ENCODE assay signal across 1 cellular context in the genomic region with DNA sequence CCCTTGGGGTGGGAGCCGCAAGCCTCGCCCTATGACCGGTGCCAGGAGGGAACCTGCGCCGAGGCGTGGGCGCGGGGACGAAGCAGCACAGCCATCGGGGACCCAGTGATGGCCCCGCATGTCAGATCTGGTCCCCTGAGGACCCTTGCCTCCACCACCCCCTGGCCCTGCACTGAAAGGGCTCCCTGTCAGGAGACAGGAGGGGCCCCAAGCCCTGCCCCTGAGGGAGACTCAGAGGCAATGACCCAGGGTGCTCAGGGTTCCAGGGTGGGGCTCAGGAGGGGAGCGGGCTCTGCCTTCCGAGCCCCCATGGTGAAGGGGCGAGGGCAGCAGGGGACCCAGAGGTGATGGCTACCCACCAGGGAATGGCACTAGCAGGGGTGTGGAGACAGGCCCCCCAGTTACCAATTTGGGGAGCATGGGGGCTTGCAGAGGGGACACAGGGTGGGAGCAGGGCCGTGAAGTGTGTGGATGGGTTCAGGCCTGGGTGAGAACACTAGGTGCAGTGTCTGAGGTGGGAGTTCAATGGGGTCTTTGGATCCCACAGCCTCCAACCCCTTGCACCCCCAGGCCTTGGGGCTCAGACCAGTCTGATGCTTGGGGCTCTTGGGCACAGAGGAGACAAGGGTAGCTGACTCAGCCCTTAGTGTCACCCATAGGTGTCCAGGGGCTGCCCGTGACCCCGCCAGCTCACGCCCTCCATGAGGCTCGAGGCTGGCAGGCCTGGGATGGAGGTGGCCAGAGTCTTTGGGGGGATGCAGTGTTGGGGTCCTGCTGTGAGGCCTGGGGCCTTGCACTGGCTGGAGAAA.
TF ChIP-seq lines count a peak whose summit lies in the region.

No MANE protein-coding gene starts in this region.

TF ChIP-seq in WTC11, 78 proteins besides CTCF, POLR2A, EP300 and RAD21 (continued from another document):
- no peak for TF ChIP-seq ARID4B (CRISPR knock-in tag; IDR thresholded peaks at IDR 0.05; ENCODE audit: borderline replicate concordance)
- TF ChIP-seq, protein P1, sequence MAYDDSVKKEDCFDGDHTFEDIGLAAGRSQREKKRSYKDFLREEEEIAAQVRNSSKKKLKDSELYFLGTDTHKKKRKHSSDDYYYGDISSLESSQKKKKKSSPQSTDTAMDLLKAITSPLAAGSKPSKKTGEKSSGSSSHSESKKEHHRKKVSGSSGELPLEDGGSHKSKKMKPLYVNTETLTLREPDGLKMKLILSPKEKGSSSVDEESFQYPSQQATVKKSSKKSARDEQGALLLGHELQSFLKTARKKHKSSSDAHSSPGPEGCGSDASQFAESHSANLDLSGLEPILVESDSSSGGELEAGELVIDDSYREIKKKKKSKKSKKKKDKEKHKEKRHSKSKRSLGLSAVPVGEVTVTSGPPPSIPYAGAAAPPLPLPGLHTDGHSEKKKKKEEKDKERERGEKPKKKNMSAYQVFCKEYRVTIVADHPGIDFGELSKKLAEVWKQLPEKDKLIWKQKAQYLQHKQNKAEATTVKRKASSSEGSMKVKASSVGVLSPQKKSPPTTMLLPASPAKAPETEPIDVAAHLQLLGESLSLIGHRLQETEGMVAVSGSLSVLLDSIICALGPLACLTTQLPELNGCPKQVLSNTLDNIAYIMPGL (CRISPR knock-in tag; IDR thresholded peaks at IDR 0.05), result no peak
- no peak for TF ChIP-seq NFATC4 (CRISPR knock-in tag; IDR thresholded peaks at IDR 0.05)
- TF ChIP-seq NR2C2 (CRISPR knock-in tag; IDR thresholded peaks at IDR 0.05), result no peak
- TF ChIP-seq GTF2I (CRISPR knock-in tag; conservative IDR thresholded peaks at IDR 0.05), result no peak
- no peak for TF ChIP-seq FOXJ3 (CRISPR knock-in tag; IDR thresholded peaks at IDR 0.05; ENCODE audit: borderline replicate concordance)
- TF ChIP-seq ZNF138 (CRISPR knock-in tag; conservative IDR thresholded peaks at IDR 0.05), result no peak
- TF ChIP-seq ZNF671 (CRISPR knock-in tag; IDR thresholded peaks at IDR 0.05), result no peak
- TF ChIP-seq GRHL2 (CRISPR knock-in tag; IDR thresholded peaks at IDR 0.05; ENCODE audit: insufficient replicate concordance, severe bottlenecking), result no peak
- TF ChIP-seq ZNF232 (CRISPR knock-in tag; IDR thresholded peaks at IDR 0.05), result no peak
